ENCODE assay signal across 8 cellular contexts in the genomic region with DNA sequence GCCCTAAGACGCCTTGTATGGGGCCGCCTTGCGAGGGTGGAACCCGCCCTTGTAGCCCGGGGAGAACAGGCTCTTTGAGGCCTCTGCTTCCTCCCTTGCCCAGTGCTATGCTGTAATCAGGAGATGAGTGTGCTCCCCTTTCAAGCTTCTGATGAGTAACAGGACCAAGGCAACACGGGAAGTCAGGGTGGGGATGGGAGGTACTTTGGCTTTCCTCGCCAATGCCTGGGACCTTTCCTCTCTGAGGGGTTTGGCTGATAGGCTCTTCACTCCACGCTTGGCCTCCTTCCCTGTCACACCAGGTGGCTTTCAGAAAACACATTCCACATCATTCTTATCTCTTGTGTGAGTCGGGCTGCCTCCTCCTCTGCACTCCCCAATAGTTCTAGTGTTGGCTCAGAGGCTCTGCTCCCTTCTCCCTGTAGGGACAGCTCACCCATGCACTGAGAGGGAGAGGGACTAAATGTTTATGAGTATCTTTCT.
A peak's percentile ranks its signal among the peaks of the same experiment; 100 is the strongest.
DNase-seq lines count a peak whose midpoint lies in the region; TF ChIP-seq lines count a peak whose summit lies in the region.

No MANE protein-coding gene starts in this region.

- no peaks in the 10 kb centered on the region for H3K9me3 Mint-ChIP-seq in activated naive CD4-positive, alpha-beta T cell treated with anti-CD3 and anti-CD28 coated beads for 36 hours

- no peak overlapping the region for H3K4me3 ChIP-seq in uterus
- no peak overlapping the region for H3K4me3 ChIP-seq in tibial artery
- H3K4me3 ChIP-seq in stomach = no peak overlapping the region

- peak; percentile 30 for DNase-seq in stimulated activated naive CD4-positive, alpha-beta T cell treated with Interleukin-2 at 50 U/mL for 16 hours (lab: John Stamatoyannopoulos, UW)
- DNase-seq in stimulated activated naive CD4-positive, alpha-beta T cell (lab: John Stamatoyannopoulos, UW) = no peak
- DNase-seq in activated naive CD4-positive, alpha-beta T cell treated with anti-CD3 and anti-CD28 coated beads for 36 hours = peak; percentile 81
- DNase-seq in hepatic stellate cell (ENCODE audit: low spot score) (peak; percentile 58), uterus (peak; percentile 84 to 91), tibial artery (no peak), stomach (no peak), hypothalamus (lab: John Stamatoyannopoulos, UW) (no peak)

- WGBS in stomach, 5 donors = 63 to 68% (median 68%) methylated on average over 9 of the region's 9 CpGs

- H3K36me3 Mint-ChIP-seq in activated naive CD4-positive, alpha-beta T cell treated with anti-CD3 and anti-CD28 coated beads for 36 hours (ENCODE audit: low read depth) = peaks cover 1% of the 10 kb centered on the region

- peak overlapping the region; percentile 85 for H3K27ac Mint-ChIP-seq in activated naive CD4-positive, alpha-beta T cell treated with anti-CD3 and anti-CD28 coated beads for 36 hours

- TF ChIP-seq CTCF in uterus (IDR thresholded peaks at IDR 0.05) = no peak
- TF ChIP-seq CTCF in tibial artery (IDR thresholded peaks at IDR 0.05) = no peak
- no peak for TF ChIP-seq CTCF in stomach (IDR thresholded peaks at IDR 0.05)

- H3K27me3 ChIP-seq in uterus (no peaks in the 10 kb centered on the region), tibial artery (no peaks in the 10 kb centered on the region), stomach (no peaks in the 10 kb centered on the region)

- H3K4me1 Mint-ChIP-seq in activated naive CD4-positive, alpha-beta T cell treated with anti-CD3 and anti-CD28 coated beads for 36 hours (ENCODE audit: low read depth) = peaks cover 61% of the 10 kb centered on the region

- CTCF ChIA-PET in activated naive CD4-positive, alpha-beta T cell treated with anti-CD3 and anti-CD28 coated beads for 36 hours (lab: Charles Lee) = interaction anchor here (1.4 kb wide), 1 partner anchor 11 kb away, joined by 5 read pairs; no protein-coding TSS in a partner anchor

- H3K27me3 Mint-ChIP-seq in activated naive CD4-positive, alpha-beta T cell treated with anti-CD3 and anti-CD28 coated beads for 36 hours (ENCODE audit: low read depth) = no peaks in the 10 kb centered on the region

- H3K4me3 Mint-ChIP-seq in activated naive CD4-positive, alpha-beta T cell treated with anti-CD3 and anti-CD28 coated beads for 36 hours = peak overlapping the region; percentile 34

- TF ChIP-seq EP300 in stomach (IDR thresholded peaks at IDR 0.05) = no peak

- H3K4me1 ChIP-seq in uterus = no peaks in the 10 kb centered on the region
- peaks cover 0 to 10% (median 0%) of the 10 kb centered on the region in 4 donors for H3K4me1 ChIP-seq in tibial artery
- H3K4me1 ChIP-seq in stomach = peaks cover 0 to 9% (median 0%) of the 10 kb centered on the region in 4 donors

- TF ChIP-seq POLR2A in uterus (IDR thresholded peaks at IDR 0.05) (peak in 1 of 2 donors; percentile 22), stomach (IDR thresholded peaks at IDR 0.05) (no peak)

- intact Hi-C loops in activated naive CD4-positive, alpha-beta T cell treated with anti-CD3 and anti-CD28 coated beads for 36 hours (cut with micrococcal nuclease) = loop anchor here (1.0 to 2.0 kb wide), 4 partner anchors 8 to 62 kb away; no protein-coding TSS in a partner anchor
- intact Hi-C loops in uterus (cut with DNase I; ENCODE audit: low total_unique reads) (no loop called here), tibial artery (cut with DNase I; ENCODE audit: low total_unique reads) (no loop called here), stomach (cut with DNase I; ENCODE audit: low total_unique reads) (no loop called here)

- H3K9me3 ChIP-seq in uterus = no peaks in the 10 kb centered on the region
- H3K9me3 ChIP-seq in tibial artery = no peaks in the 10 kb centered on the region
- H3K9me3 ChIP-seq in stomach = no peaks in the 10 kb centered on the region

- H3K36me3 ChIP-seq in uterus (no peaks in the 10 kb centered on the region), tibial artery (no peaks in the 10 kb centered on the region), stomach (no peaks in the 10 kb centered on the region)

- H3K27ac ChIP-seq in uterus (peak overlapping the region; percentile 42 to 79), tibial artery (no peak overlapping the region), stomach (no peak overlapping the region)

Comparison
In these comparisons a context has a peak if more than half of its experiments do, and no peak if none do; other contexts are left out.
1. DNase-seq: peak in stimulated activated naive CD4-positive, alpha-beta T cell treated with Interleukin-2 at 50 U/mL for 16 hours (single experiment), activated naive CD4-positive, alpha-beta T cell treated with anti-CD3 and anti-CD28 coated beads for 36 hours (single experiment), hepatic stellate cell (single experiment) and uterus (2 of 2); none in stimulated activated naive CD4-positive, alpha-beta T cell (0 of 6), tibial artery (0 of 2), stomach (single experiment) and hypothalamus (0 of 51).
2. H3K27ac ChIP-seq: peak in uterus (2 of 2); none in tibial artery (0 of 2) and stomach (0 of 5).